In genomic region chr3:117356296-117356695, GRCh38 we compare ENCODE assay signal across 14 cellular contexts.
DNase-seq lines count a peak whose midpoint lies in the region; FAIRE-seq and TF ChIP-seq lines count a peak whose summit lies in the region.
"Had no signal": no experiment of that assay in that cellular context is flagged by ENCODE, and none has a peak within 500 bp of the region (broad histone marks: within the 10 kb centered on the region; RNA-seq: fewer than 3 reads in every experiment).

No MANE protein-coding gene starts in this region.

- H3K27ac ChIP-seq in HUES64 (ENCODE audit: low read depth, low read length): peak overlapping the region; percentile 0; the same call in 1 of the 2 replicates
- H3K27ac ChIP-seq: 22Rv1, C4-2B, GM23248, SJSA1 had no signal

- no peak overlapping the region for H3K9ac ChIP-seq in HUES64 (ENCODE audit: low read depth, low read length)
- H3K9ac ChIP-seq: GM23248 had no signal

- H3K27me3 ChIP-seq in HUES64 (ENCODE audit: insufficient read depth, low read length): no peaks in the 10 kb centered on the region
- H3K27me3 ChIP-seq: SJSA1 had no signal

- no peak for TF ChIP-seq POLR2A in H54 (IDR thresholded peaks at IDR 0.05; ENCODE audit: low read depth, low read length)

- DNase-seq in DMS53 (lab: John Stamatoyannopoulos, UW) (peak; percentile 8), DMS53 treated with DMSO at 0.1 percent for 48 hours (lab: John Stamatoyannopoulos, UW; ENCODE audit: unreplicated experiment) (no peak), SHP77 treated with DMSO at 0.1 percent for 48 hours (lab: John Stamatoyannopoulos, UW) (peak; percentile 57), iPS-NIHi7 (ENCODE audit: extremely low spot score) (peak; percentile 22), GM19239 (ENCODE audit: insufficient read length, low spot score) (no peak), Kasumi-1 (lab: John Stamatoyannopoulos, UW) (no peak), H54 (ENCODE audit: insufficient read length, low spot score) (no peak)
- DNase-seq: GF-D8 had no signal

- H3K4me3 ChIP-seq in HUES64 (ENCODE audit: low read length): no peak overlapping the region
- H3K4me3 ChIP-seq: GM23248, SJSA1 had no signal

- FAIRE-seq in GM19239 (lab: Jason Lieb, UNC) (no peak), H54 (lab: Jason Lieb, UNC) (no peak)
- FAIRE-seq: HepG2 had no signal

- no peaks in the 10 kb centered on the region for H3K36me3 ChIP-seq in HUES64 (ENCODE audit: insufficient read depth, low read length)
- H3K36me3 ChIP-seq: SJSA1 had no signal

- H3K4me1 ChIP-seq in HUES64 (ENCODE audit: insufficient read depth, low read length): peaks cover 27% of the 10 kb centered on the region
- H3K4me1 ChIP-seq: SJSA1 had no signal

- 14% methylated on average over 2 of the region's 2 CpGs for WGBS in HUES64

- H3K9me3 ChIP-seq in HUES64 (ENCODE audit: insufficient read depth, low read depth, low read length): no peaks in the 10 kb centered on the region; the same call in 1 of the 2 replicates
- H3K9me3 ChIP-seq: SJSA1 had no signal

Comparison
In these comparisons a context has a peak if more than half of its experiments do, and no peak if none do; other contexts are left out.
1. DNase-seq: peak in DMS53 (single experiment), SHP77 treated with DMSO at 0.1 percent for 48 hours (single experiment) and iPS-NIHi7 (single experiment); none in DMS53 treated with DMSO at 0.1 percent for 48 hours (single experiment), GM19239 (single experiment), Kasumi-1 (0 of 2) and H54 (single experiment).